Comparison of ENCODE assay signal across 8 cellular contexts in the genomic region with DNA sequence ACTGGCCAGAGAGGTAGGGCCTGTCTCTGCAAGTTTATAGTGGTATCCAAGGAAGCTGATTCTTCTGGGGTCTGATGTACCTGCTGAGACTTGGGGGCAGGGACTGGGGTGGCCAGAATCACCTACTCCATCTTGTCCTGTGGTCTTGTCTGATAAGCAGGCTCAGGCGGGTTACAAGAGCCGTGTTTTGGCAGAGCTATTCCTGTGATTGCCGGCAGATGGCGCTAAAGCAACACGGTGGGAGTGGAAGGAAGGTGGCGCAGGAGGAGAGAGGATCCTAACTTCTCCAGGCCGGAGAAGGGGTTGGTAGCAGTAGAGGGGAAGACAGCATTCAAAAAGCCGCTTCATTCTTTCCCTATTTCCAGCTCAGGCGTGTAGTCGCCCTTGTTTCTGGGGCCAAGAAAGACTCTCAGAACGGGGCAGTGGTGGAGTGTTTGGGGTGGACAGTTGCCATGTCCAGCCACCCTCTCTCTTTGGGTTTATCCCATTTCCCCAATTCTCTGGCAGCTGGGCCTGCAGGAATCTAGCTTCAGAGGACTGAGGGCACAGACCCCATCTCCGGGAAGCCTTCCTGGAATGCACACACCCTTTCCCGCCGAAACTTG. TPM values are rescaled to one million over a fixed set of nuclear protein-coding genes. Genes with fewer than 3 reads are reported as not detected.
DNase-seq lines count a peak whose midpoint lies in the region; ATAC-seq, FAIRE-seq and TF ChIP-seq lines count a peak whose summit lies in the region.

No MANE protein-coding gene starts in this region.

- no peaks in the 10 kb centered on the region for H3K27me3 ChIP-seq in SU-DHL-6 (ENCODE audit: low read length)
- H3K27me3 ChIP-seq in cardiac muscle cell = no peaks in the 10 kb centered on the region
- no peaks in the 10 kb centered on the region for H3K27me3 ChIP-seq in aorta (ENCODE audit: control insufficient read depth in 1 of 2, insufficient read depth in 2 of 2, low read length in 1 of 2)

- 16 to 18% methylated on average over 14 of the region's 14 CpGs for WGBS in aorta, 2 donors

- no peak overlapping the region for H3K27ac Mint-ChIP-seq in activated naive CD8-positive, alpha-beta T cell treated with anti-CD3 and anti-CD28 coated beads, Interleukin-2, amount 10 ng/mL, durations not matched to agents 7 days and 5 days

- H3K4me1 Mint-ChIP-seq in activated naive CD8-positive, alpha-beta T cell treated with anti-CD3 and anti-CD28 coated beads, Interleukin-2, amount 10 ng/mL, durations not matched to agents 7 days and 5 days = peaks cover 13% of the 10 kb centered on the region

- H3K9me3 Mint-ChIP-seq in activated naive CD8-positive, alpha-beta T cell treated with anti-CD3 and anti-CD28 coated beads, Interleukin-2, amount 10 ng/mL, durations not matched to agents 7 days and 5 days = no peaks in the 10 kb centered on the region

- TF ChIP-seq POLR2A in GM12892 (IDR thresholded peaks at IDR 0.05; ENCODE audit: low read depth, low read length) = no peak
- TF ChIP-seq POLR2A in NB4 (IDR thresholded peaks at IDR 0.05; ENCODE audit: extremely low read depth, insufficient read length) = no peak

- peak; percentile 93 for FAIRE-seq in GM12892 (lab: Jason Lieb, UNC)

- peak; percentile 68 for ATAC-seq in activated naive CD8-positive, alpha-beta T cell treated with anti-CD3 and anti-CD28 coated beads, Interleukin-2, amount 10 ng/mL, durations not matched to agents 7 days and 5 days (ENCODE audit: low read depth)
- ATAC-seq in aorta (ENCODE audit: low FRiP score) = peak; percentile 88

- intact Hi-C loops in aorta (cut with DNase I) = loop anchor here (1.0 to 2.0 kb wide), 2 partner anchors 117 to 118 kb away; no protein-coding TSS in a partner anchor

- no peaks in the 10 kb centered on the region for H4K20me1 ChIP-seq in SU-DHL-6 (ENCODE audit: low read depth, low read length)

- peak; percentile 96 for TF ChIP-seq CTCF in 22Rv1 (IDR thresholded peaks at IDR 0.05)
- peak; percentile 99 for TF ChIP-seq CTCF in NB4 (IDR thresholded peaks at IDR 0.05; ENCODE audit: low read depth, low read length)
- TF ChIP-seq CTCF in SU-DHL-6 (IDR thresholded peaks at IDR 0.05; ENCODE audit: insufficient read depth, low read length, poor library complexity, severe bottlenecking) = peak; percentile 95
- peak; percentile 99 for TF ChIP-seq CTCF in cardiac muscle cell (IDR thresholded peaks at IDR 0.05; ENCODE audit: low read depth, low read length)

- H3K27me3 Mint-ChIP-seq in activated naive CD8-positive, alpha-beta T cell treated with anti-CD3 and anti-CD28 coated beads, Interleukin-2, amount 10 ng/mL, durations not matched to agents 7 days and 5 days = peaks cover 17% of the 10 kb centered on the region

- no peaks in the 10 kb centered on the region for H3K79me2 ChIP-seq in SU-DHL-6 (ENCODE audit: insufficient read depth, low read length)

- no peak overlapping the region for H3K4me3 Mint-ChIP-seq in activated naive CD8-positive, alpha-beta T cell treated with anti-CD3 and anti-CD28 coated beads, Interleukin-2, amount 10 ng/mL, durations not matched to agents 7 days and 5 days

- H3F3A ChIP-seq in SU-DHL-6 (ENCODE audit: insufficient read depth) = no peaks in the 10 kb centered on the region

- H3K4me3 ChIP-seq in NB4 (ENCODE audit: low read depth, low read length) (no peak overlapping the region), SU-DHL-6 (ENCODE audit: insufficient read depth, low read length, poor library complexity, severe bottlenecking) (no peak overlapping the region), cardiac muscle cell (no peak overlapping the region), aorta (ENCODE audit: low read length in 2 of 2) (no peak overlapping the region)

- H3K4me1 ChIP-seq in cardiac muscle cell (ENCODE audit: low read depth) (peaks cover 11% of the 10 kb centered on the region), aorta (ENCODE audit: control insufficient read depth in 1 of 2, insufficient read depth in 2 of 2, low read length in 2 of 2) (no peaks in the 10 kb centered on the region)

- no peak overlapping the region for H3K4me2 ChIP-seq in SU-DHL-6 (ENCODE audit: low read depth, low read length, poor library complexity, severe bottlenecking)

- H3K27ac ChIP-seq in 22Rv1 = no peak overlapping the region
- no peak overlapping the region for H3K27ac ChIP-seq in SU-DHL-6 (ENCODE audit: low read depth, low read length)
- no peak overlapping the region for H3K27ac ChIP-seq in cardiac muscle cell
- no peak overlapping the region for H3K27ac ChIP-seq in aorta (ENCODE audit: low read depth in 1 of 2, low read length in 2 of 2)

- POLR2A ChIA-PET in activated naive CD8-positive, alpha-beta T cell treated with anti-CD3 and anti-CD28 coated beads, Interleukin-2, amount 10 ng/mL, durations not matched to agents 7 days and 5 days (lab: Charles Lee) = interaction anchor here (0.8 to 2.0 kb wide), 3 partner anchors 25 to 152 kb away, joined by 3 to 6 read pairs (median 3); a partner anchor contains a TSS

- H3K9me3 ChIP-seq in SU-DHL-6 (ENCODE audit: insufficient read depth, low read length) (no peaks in the 10 kb centered on the region), cardiac muscle cell (ENCODE audit: low read depth) (no peaks in the 10 kb centered on the region), aorta (ENCODE audit: control insufficient read depth, low read length) (no peaks in the 10 kb centered on the region)

- DNase-seq in GM12892 (ENCODE audit: insufficient read length) (peak; percentile 69), NB4 (ENCODE audit: low read depth) (peak; percentile 83), cardiac muscle cell (ENCODE audit: low read depth in 1 of 2, low spot score in 1 of 2) (peak; percentile 87 to 89), pulmonary artery endothelial cell (ENCODE audit: low read depth, low spot score) (peak; percentile 37), aorta (peak; percentile 81 to 94)
- DNase-seq in activated naive CD8-positive, alpha-beta T cell treated with anti-CD3 and anti-CD28 coated beads, Interleukin-2, amount 10 ng/mL, durations not matched to agents 7 days and 5 days = peak; percentile 81

- H3K36me3 ChIP-seq in SU-DHL-6 (ENCODE audit: low read length) (no peaks in the 10 kb centered on the region), cardiac muscle cell (no peaks in the 10 kb centered on the region), aorta (ENCODE audit: control insufficient read depth in 1 of 2, insufficient read depth in 2 of 2, low read length in 1 of 2) (no peaks in the 10 kb centered on the region)

- no peaks in the 10 kb centered on the region for H3K36me3 Mint-ChIP-seq in activated naive CD8-positive, alpha-beta T cell treated with anti-CD3 and anti-CD28 coated beads, Interleukin-2, amount 10 ng/mL, durations not matched to agents 7 days and 5 days

- no peaks in the 10 kb centered on the region for H3K9me2 ChIP-seq in SU-DHL-6 (replicated peaks; ENCODE audit: insufficient read depth, low read length)

- H3K9ac ChIP-seq in SU-DHL-6 (ENCODE audit: low read length) = no peak overlapping the region

- no peak overlapping the region for H2AFZ ChIP-seq in SU-DHL-6 (ENCODE audit: low read depth, low read length, severe bottlenecking)

RNA-seq across cellular contexts. Expression of a gene that starts 15.1 kb away (rescaled TPM):
- not detected for polyA plus RNA-seq in GM12892 (2012; ENCODE audit: missing spikeins)
- total RNA-seq in activated naive CD8-positive, alpha-beta T cell treated with anti-CD3 and anti-CD28 coated beads, Interleukin-2, amount 10 ng/mL, durations not matched to agents 7 days and 5 days = not detected
- total RNA-seq in cardiac muscle cell (1.3 and 1.4 TPM in 2 replicates), pulmonary artery endothelial cell (not detected in 2 replicates), aorta (not detected)
- polyA plus RNA-seq in cardiac muscle cell (0.97 and 1.6 TPM in 2 replicates), aorta (not detected)

RNA-seq across cellular contexts. Expression of a gene that starts 25.3 kb away (rescaled TPM):
- polyA plus RNA-seq in GM12892 (2012; ENCODE audit: missing spikeins) = 90.4 TPM
- 100 to 1,000 TPM; 222 to 228 TPM for total RNA-seq in activated naive CD8-positive, alpha-beta T cell treated with anti-CD3 and anti-CD28 coated beads, Interleukin-2, amount 10 ng/mL, durations not matched to agents 7 days and 5 days
- total RNA-seq in cardiac muscle cell (71.8 and 79.2 TPM in 2 replicates), pulmonary artery endothelial cell (140 and 175 TPM in 2 replicates), aorta (100 to 1,000 TPM in 1 of 2 donors, 10 to 100 TPM in 1; 98.6 to 107 TPM)
- polyA plus RNA-seq in cardiac muscle cell (93.8 and 100 TPM in 2 replicates), aorta (10 to 100 TPM; 31.8 to 74.8 TPM)

Comparison
In these comparisons a context has a peak if more than half of its experiments do, and no peak if none do; other contexts are left out.
1. DNase-seq: peak in every context shown above with its lines; median percentile 88 in cardiac muscle cell; 88 in aorta; 83 in NB4; 81 in activated naive CD8-positive, alpha-beta T cell treated with anti-CD3 and anti-CD28 coated beads, Interleukin-2, amount 10 ng/mL, durations not matched to agents 7 days and 5 days; 69 in GM12892; 37 in pulmonary artery endothelial cell.